Comparison of ENCODE assay signal across 8 cellular contexts in genomic region chr2:207528980-207529329, GRCh38. TPM values are rescaled to one million over a fixed set of nuclear protein-coding genes. Genes with fewer than 3 reads are reported as not detected.
A peak's percentile ranks its signal among the peaks of the same experiment; 100 is the strongest.
DNase-seq lines count a peak whose midpoint lies in the region; TF ChIP-seq lines count a peak whose summit lies in the region.

No MANE protein-coding gene starts in this region.

- H3K9me3 Mint-ChIP-seq in neural crest cell (no peaks in the 10 kb centered on the region), type B pancreatic cell (no peaks in the 10 kb centered on the region)

- H3K4me2 ChIP-seq in GM23248 (ENCODE audit: unreplicated experiment), result peak overlapping the region; percentile 74

- peak overlapping the region; percentile 99 for H3K4me3 Mint-ChIP-seq in neural crest cell
- peak overlapping the region; percentile 96 for H3K4me3 Mint-ChIP-seq in type B pancreatic cell

- H3K27me3 ChIP-seq in GM23248 (replicated peaks; ENCODE audit: insufficient read depth), result no peaks in the 10 kb centered on the region

- H3K4me1 Mint-ChIP-seq in neural crest cell (peaks cover 38% of the 10 kb centered on the region), type B pancreatic cell (ENCODE audit: unreplicated experiment) (peaks cover 25% of the 10 kb centered on the region)

- TF ChIP-seq CTCF in GM12873 (IDR thresholded peaks at IDR 0.05; ENCODE audit: insufficient read depth, low read depth, low read length, missing control alignments) (peak; percentile 12), LNCaP clone FGC (IDR thresholded peaks at IDR 0.05; ENCODE audit: control insufficient read depth, extremely low read depth, insufficient read depth) (no peak), neural crest cell (conservative IDR thresholded peaks at IDR 0.05) (peak; percentile 16), type B pancreatic cell (conservative IDR thresholded peaks at IDR 0.05) (no peak)

- H3K9me3 ChIP-seq in GM23248 (ENCODE audit: low read depth), result no peaks in the 10 kb centered on the region

- H3K27me3 Mint-ChIP-seq in neural crest cell (ENCODE audit: low read depth) (peaks cover 19% of the 10 kb centered on the region), type B pancreatic cell (peaks cover 7% of the 10 kb centered on the region)

- peaks cover 51% of the 10 kb centered on the region for H3K79me2 ChIP-seq in GM23248 (ENCODE audit: insufficient read depth)

- H3K9me2 ChIP-seq in GM23248 (ENCODE audit: insufficient read depth), result no peaks in the 10 kb centered on the region

- peaks cover 40% of the 10 kb centered on the region for H3K4me1 ChIP-seq in GM23248 (ENCODE audit: insufficient read depth)

- H3K9ac ChIP-seq in GM23248, result peak overlapping the region; percentile 97

- H2AFZ ChIP-seq in GM23248, result peak overlapping the region; percentile 31

- in situ Hi-C loops in GM23248 (cut with MboI), result no loop called here

- H3K36me3 ChIP-seq in GM23248 (ENCODE audit: low read depth), result no peaks in the 10 kb centered on the region

- peak; percentile 52 for DNase-seq in GM23248
- DNase-seq in LNCaP clone FGC (ENCODE audit: low read depth), result no peak
- peak; percentile 44 for DNase-seq in activated T-cell treated with anti-CD3 and anti-CD28 coated beads for 24 hours (ENCODE audit: low read depth)
- DNase-seq in fibroblast of gingiva (ENCODE audit: low read depth), result peak; percentile 10
- DNase-seq in neural crest cell (ENCODE audit: low read depth, low spot score), result peak; percentile 21
- DNase-seq in type B pancreatic cell (ENCODE audit: extremely low spot score, unreplicated experiment), result no peak
- no peak for DNase-seq in cerebellar nuclear complex (lab: John Stamatoyannopoulos, UW)

- H3K27ac Mint-ChIP-seq in neural crest cell (ENCODE audit: unreplicated experiment) (peak overlapping the region; percentile 96), type B pancreatic cell (peak overlapping the region; percentile 97)

- H4K20me1 ChIP-seq in GM23248 (ENCODE audit: insufficient read depth), result no peaks in the 10 kb centered on the region

- 4 to 5% methylated on average over 15 to 16 of the region's 17 CpGs for WGBS in GM23248 (ENCODE audit: low coverage in 1 of 2, low lambda C conversion rate in 2 of 2, missing lambda C conversion rate in 2 of 2), 2 experiments

- H3F3A ChIP-seq in GM23248 (ENCODE audit: insufficient read depth), result peaks cover 15% of the 10 kb centered on the region

- H3K4me3 ChIP-seq in GM23248 (peak overlapping the region; percentile 74), LNCaP clone FGC (ENCODE audit: low read depth, low read length) (peak overlapping the region; percentile 70)

- H3K27ac ChIP-seq in GM23248, result peak overlapping the region; percentile 98

- H3K36me3 Mint-ChIP-seq in neural crest cell (ENCODE audit: low read depth) (no peaks in the 10 kb centered on the region), type B pancreatic cell (peaks cover 6% of the 10 kb centered on the region)

RNA-seq across cellular contexts. Expression of gene CREB1, which starts 0.8 kb away (rescaled TPM):
- 44.5 and 71.8 TPM in 2 replicates for total RNA-seq in GM23248 (2014; rRNA removed; shearing (Covaris generic))
- polyA plus RNA-seq in GM23248 (2016; fragmentation: Nextera tagmentation; extraction: Ambion mirVana), result 35.9 and 37.7 TPM in 2 replicates
- total RNA-seq in neural crest cell (91.7 and 115 TPM in 2 replicates), type B pancreatic cell (ENCODE audit: low replicate concordance) (78.5 and 89.6 TPM in 2 replicates)

Comparison
In these comparisons a context has a peak if more than half of its experiments do, and no peak if none do; other contexts are left out.
1. CTCF ChIP-seq: peak in GM12873 (single experiment) and neural crest cell (single experiment); none in LNCaP clone FGC (single experiment) and type B pancreatic cell (single experiment).
2. DNase-seq: peak in GM23248 (single experiment), activated T-cell treated with anti-CD3 and anti-CD28 coated beads for 24 hours (single experiment), fibroblast of gingiva (single experiment) and neural crest cell (single experiment); none in LNCaP clone FGC (single experiment), type B pancreatic cell (single experiment) and cerebellar nuclear complex (0 of 2).